ENCODE assay signal across 1 cellular context in genomic region chr9:38299856-38300255, GRCh38.
TF ChIP-seq lines count a peak whose summit lies in the region.

No MANE protein-coding gene starts in this region.

TF ChIP-seq in SK-N-SH, 30 proteins besides CTCF, POLR2A, EP300 and RAD21 (continued from another document):
- TF ChIP-seq RFX5 (IDR thresholded peaks at IDR 0.05; ENCODE audit: low read length) (no peak), GABPA (IDR thresholded peaks at IDR 0.05; ENCODE audit: low read depth) (no peak), USF1 (IDR thresholded peaks at IDR 0.05; ENCODE audit: borderline replicate concordance, low read depth) (no peak)
TF ChIP-seq in SK-N-SH: peak in this region for 0.
